ENCODE assay signal across 20 cellular contexts in genomic region chr16:27215660-27216059, GRCh38. TPM values are rescaled to one million over a fixed set of nuclear protein-coding genes. Genes with fewer than 3 reads are reported as not detected.
DNase-seq lines count a peak whose midpoint lies in the region; ATAC-seq, FAIRE-seq and TF ChIP-seq lines count a peak whose summit lies in the region.
"Had no signal": no experiment of that assay in that cellular context is flagged by ENCODE, and none has a peak within 500 bp of the region (broad histone marks: within the 10 kb centered on the region; RNA-seq: fewer than 3 reads in every experiment).

No MANE protein-coding gene starts in this region.

- H2AFZ ChIP-seq in K562 (ENCODE audit: low read depth, low read length) (no peak overlapping the region), neuronal stem cell (ENCODE audit: low read length) (no peak overlapping the region)

- no peaks in the 10 kb centered on the region for H3K36me3 Mint-ChIP-seq in activated naive CD4-positive, alpha-beta T cell treated with anti-CD3 and anti-CD28 coated beads, Interleukin-2, amount 50 U/mL, for 72 hours
- peaks cover 9% of the 10 kb centered on the region for H3K36me3 Mint-ChIP-seq in glutamatergic neuron (ENCODE audit: unreplicated experiment)

- H3K9me3 Mint-ChIP-seq in activated naive CD4-positive, alpha-beta T cell treated with anti-CD3 and anti-CD28 coated beads, Interleukin-2, amount 50 U/mL, for 72 hours, result no peaks in the 10 kb centered on the region
- H3K9me3 Mint-ChIP-seq in glutamatergic neuron (ENCODE audit: unreplicated experiment), result peaks cover 7% of the 10 kb centered on the region
- H3K9me3 Mint-ChIP-seq: CD8-positive, alpha-beta memory T cell; HFFc6 had no signal

- H3K4me1 Mint-ChIP-seq in glutamatergic neuron (ENCODE audit: low read depth, unreplicated experiment), result peaks cover 16% of the 10 kb centered on the region

- no peak overlapping the region for H2BK5ac ChIP-seq in neuronal stem cell (ENCODE audit: low read length)

- H3K27ac ChIP-seq in K562 (ENCODE audit: extremely low read depth, low read depth, low read length) (no peak overlapping the region), neuronal stem cell (replicated peaks; ENCODE audit: low read length) (no peak overlapping the region)
- H3K27ac ChIP-seq: BLaER1, HL-60 had no signal

- H3K4me3 ChIP-seq in K562, result no peak overlapping the region
- H3K4me3 ChIP-seq in neuronal stem cell (ENCODE audit: low read length in 2 of 2), result no peak overlapping the region
- H3K4me3 ChIP-seq: BLaER1 had no signal

- no peak overlapping the region for H2AK5ac ChIP-seq in neuronal stem cell (ENCODE audit: low read depth, low read length)

- peaks cover 9% of the 10 kb centered on the region for H3K27me3 Mint-ChIP-seq in glutamatergic neuron (ENCODE audit: unreplicated experiment)
- H3K27me3 Mint-ChIP-seq: CD8-positive, alpha-beta memory T cell had no signal

- no peak for DNase-seq in activated naive CD4-positive, alpha-beta T cell treated with anti-CD3 and anti-CD28 coated beads, Interleukin-2, amount 50 U/mL, for 72 hours (ENCODE audit: low spot score in 2 of 2)
- DNase-seq in activated naive CD4-positive, alpha-beta T cell treated with anti-CD3 and anti-CD28 coated beads, Interleukin-2, amount 50 U/mL, for 16 hours, result no peak
- DNase-seq in K562 (ENCODE audit: extremely low read depth in 1 of 4, low spot score in 3 of 4) (no peak), glutamatergic neuron (no peak), neuronal stem cell (ENCODE audit: low spot score) (no peak), HPDE6-E6E7 (ENCODE audit: extremely low spot score) (no peak), ureter (ENCODE audit: low spot score) (no peak)
- DNase-seq in activated CD4-positive, CD25-positive, alpha-beta regulatory T cell (lab: John Stamatoyannopoulos, UW), result no peak
- DNase-seq: 8988T; AML-193; Caco-2; CD8-positive, alpha-beta memory T cell; DND-41; GDM1; HCEC 1CT; HFFc6 had no signal

- H3K79me1 ChIP-seq in neuronal stem cell (ENCODE audit: low read depth, low read length), result no peaks in the 10 kb centered on the region

- WGBS in K562 (ENCODE audit: insufficient coverage, low coverage, missing lambda C conversion rate), result 78% methylated on average over 6 of the region's 7 CpGs
- WGBS in neuronal stem cell (ENCODE audit: extremely low coverage in 2 of 2, insufficient read length in 2 of 2, insufficient replicate concordance in 1 of 2), 2 donors, result no CpG with 5 or more reads among the region's 7 CpGs

- H3K4me1 ChIP-seq in K562 (replicated peaks in 1 of 2; ENCODE audit: control insufficient read depth in 2 of 2, insufficient read depth in 2 of 2, low read length in 2 of 2), result no peaks in the 10 kb centered on the region; a peak in 1 of 5 replicates
- peaks cover 0 to 2% of the 10 kb centered on the region in 2 donors for H3K4me1 ChIP-seq in neuronal stem cell (ENCODE audit: control insufficient read depth in 2 of 2, insufficient read depth in 1 of 2, low read depth in 1 of 2, low read length in 2 of 2)
- H3K4me1 ChIP-seq: Caco-2 had no signal

- no peak overlapping the region for H2BK12ac ChIP-seq in neuronal stem cell (ENCODE audit: low read length)

- no peak for TF ChIP-seq POLR2A in K562 (conservative IDR thresholded peaks at IDR 0.05)

- no peaks in the 10 kb centered on the region for H3K79me2 ChIP-seq in K562 (ENCODE audit: control insufficient read depth, insufficient read depth, low read length)

- BruUV-seq in K562 (replicated peaks; lab: Mats Ljungman, UMichigan), result no TSS peak

- no peak overlapping the region for H4K91ac ChIP-seq in neuronal stem cell (ENCODE audit: low read depth, low read length, poor library complexity)

- no peak for FAIRE-seq in K562 (lab: Jason Lieb, UNC)
- FAIRE-seq: GM12892, H1 had no signal

- H3K4me2 ChIP-seq in K562 (ENCODE audit: insufficient read depth, low read length) (no peak overlapping the region), neuronal stem cell (ENCODE audit: insufficient read depth, low read length, poor library complexity, severe bottlenecking) (no peak overlapping the region)
- H3K4me2 ChIP-seq: BLaER1 had no signal

- no peak for TF ChIP-seq CTCF in K562 (IDR thresholded peaks at IDR 0.05 in 2 of 3, conservative IDR thresholded peaks at IDR 0.05 in 1 of 3; ENCODE audit: insufficient read depth in 2 of 3, low read depth in 1 of 3, low read length in 3 of 3)
- no peak for TF ChIP-seq CTCF in glutamatergic neuron (IDR thresholded peaks at IDR 0.05; ENCODE audit: partially characterized antibody, unreplicated experiment)

- peak overlapping the region; percentile 4 for H3K4me3 Mint-ChIP-seq in glutamatergic neuron (ENCODE audit: unreplicated experiment)
- H3K4me3 Mint-ChIP-seq: CD8-positive, alpha-beta memory T cell; HFFc6 had no signal

- no peaks in the 10 kb centered on the region for H3K27me3 ChIP-seq in K562 (ENCODE audit: control insufficient read depth in 2 of 2, insufficient read depth in 2 of 2, low read length in 2 of 2)
- no peaks in the 10 kb centered on the region for H3K27me3 ChIP-seq in neuronal stem cell (ENCODE audit: control insufficient read depth in 3 of 3, insufficient read depth in 3 of 3, low read depth in 1 of 3, low read length in 3 of 3)
- H3K27me3 ChIP-seq: BLaER1 had no signal

- no peak overlapping the region for H3K14ac ChIP-seq in neuronal stem cell (ENCODE audit: low read length)

- no peak for ATAC-seq in activated naive CD4-positive, alpha-beta T cell treated with anti-CD3 and anti-CD28 coated beads, Interleukin-2, amount 50 U/mL, for 72 hours
- no peak for ATAC-seq in K562

- H2BK120ac ChIP-seq in neuronal stem cell (ENCODE audit: low read depth, low read length), result no peak overlapping the region

- no peak overlapping the region for H3K18ac ChIP-seq in neuronal stem cell (ENCODE audit: low read length)

- no peak overlapping the region for H2BK15ac ChIP-seq in neuronal stem cell (ENCODE audit: low read length)

- no peaks in the 10 kb centered on the region for H3K9me1 ChIP-seq in K562 (ENCODE audit: control insufficient read depth, insufficient read depth, low read length)

- H3K27ac Mint-ChIP-seq in activated naive CD4-positive, alpha-beta T cell treated with anti-CD3 and anti-CD28 coated beads, Interleukin-2, amount 50 U/mL, for 72 hours, result peak overlapping the region; percentile 9 to 75
- peak overlapping the region; percentile 80 for H3K27ac Mint-ChIP-seq in glutamatergic neuron (ENCODE audit: unreplicated experiment)
- H3K27ac Mint-ChIP-seq: HFFc6 had no signal

- peak overlapping the region; percentile 52 for H3K23ac ChIP-seq in neuronal stem cell (ENCODE audit: low read depth, low read length, poor library complexity)

- intact Hi-C loops in K562 (cut with micrococcal nuclease), result no loop called here

- H4K20me1 ChIP-seq in K562 (replicated peaks; ENCODE audit: control insufficient read depth, insufficient read depth, low read length), result 0 out of 2 replicates have a peak, but pooled peaks cover 3% of the 10 kb centered on the region
- H4K20me1 ChIP-seq: BLaER1 had no signal

- no peaks in the 10 kb centered on the region for H3K9me3 ChIP-seq in K562 (replicated peaks; ENCODE audit: control insufficient read depth, insufficient read depth, low read depth, low read length)
- no peaks in the 10 kb centered on the region for H3K9me3 ChIP-seq in neuronal stem cell (replicated peaks in 1 of 2; ENCODE audit: control insufficient read depth in 2 of 2, insufficient read depth in 1 of 2, low read depth in 1 of 2, low read length in 2 of 2)
- H3K9me3 ChIP-seq: BLaER1, Caco-2 had no signal

- H3K4ac ChIP-seq in neuronal stem cell (ENCODE audit: low read length), result no peak overlapping the region

- TF ChIP-seq EP300 in K562 (IDR thresholded peaks at IDR 0.05; ENCODE audit: low read length), result no peak

- no peak overlapping the region for H4K8ac ChIP-seq in neuronal stem cell (ENCODE audit: low read depth, low read length)

- CTCF ChIA-PET in K562 (lab: Yijun Ruan, JAX; ENCODE audit: low intra/inter-chr PET ratio), result no interaction called here

- in situ Hi-C loops in K562 (cut with MboI), result no loop called here

- H3K36me3 ChIP-seq in K562 (ENCODE audit: control insufficient read depth, insufficient read depth, low read length) (peaks cover 18% of the 10 kb centered on the region; the same call in 1 of the 3 replicates), neuronal stem cell (replicated peaks in 1 of 2; ENCODE audit: control insufficient read depth in 2 of 2, insufficient read depth in 2 of 2, low read length in 2 of 2) (peaks cover 11 to 39% of the 10 kb centered on the region in 2 donors)

- no peak for TF ChIP-seq RAD21 in K562 (CRISPR knock-in tag; conservative IDR thresholded peaks at IDR 0.05 in 1 of 2, IDR thresholded peaks at IDR 0.05 in 1 of 2)

- H3K9ac ChIP-seq in K562 (ENCODE audit: insufficient read depth in 1 of 2, low read depth in 2 of 2, low read length in 2 of 2), result no peak overlapping the region
- H3K9ac ChIP-seq in neuronal stem cell (ENCODE audit: low read depth, low read length, poor library complexity), result no peak overlapping the region
- H3K9ac ChIP-seq: BLaER1 had no signal

- POLR2A ChIA-PET in K562 (lab: Yijun Ruan, JAX), result no interaction called here

RNA-seq across cellular contexts. Expression of gene KDM8, which starts 12.3 kb away (rescaled TPM):
- 10 to 100 TPM in 1 of 2 donors, 1 to 10 TPM in 1; 9.2 to 10.8 TPM for total RNA-seq in activated naive CD4-positive, alpha-beta T cell treated with anti-CD3 and anti-CD28 coated beads, Interleukin-2, amount 50 U/mL, for 72 hours
- 18.0 and 41.3 TPM in 2 replicates for total RNA-seq in K562 (2011; cell fraction: chromatin; rRNA removed; ENCODE audit: low replicate concordance)
- 24.1 and 25.0 TPM in 2 replicates for total RNA-seq in K562 (2011; cell fraction: nucleolus; rRNA removed)
- total RNA-seq in K562 (2011; cell fraction: nucleoplasm; rRNA removed), result 21.2 and 27.1 TPM in 2 replicates
- total RNA-seq in K562 (2014; rRNA removed) (6.4 and 10.8 TPM in 2 replicates), K562 (2014; rRNA removed; fragmentation: Illumina TruSeq; extraction: Trizol) (2.6 and 5.3 TPM in 2 replicates), K562 (2015; rRNA removed; fragmentation: Illumina TruSeq; extraction: Trizol) (5.9 and 8.4 TPM in 2 replicates), K562 (2021) (9.1 TPM in 2 replicates), glutamatergic neuron (ENCODE audit: unreplicated experiment) (9.6 TPM), ureter (13.9 TPM)
- polyA plus RNA-seq in K562 (2011; rRNA removed) (3.8 and 5.2 TPM in 2 replicates), K562 (2014; fragmentation: Illumina TruSeq; extraction: Trizol) (5.4 and 7.5 TPM in 2 replicates), K562 (2014; fragmentation: Nextera tagmentation; extraction: Ambion mirVana) (under 1 TPM; 0.61 to 0.66 TPM), K562 (2014; rRNA removed) (6.4 and 7.0 TPM in 2 replicates)
- 4.5 and 35.4 TPM in 2 replicates for polyA plus RNA-seq in K562 (2011; cell fraction: cytosol; rRNA removed)
- polyA plus RNA-seq in K562 (2011; cell fraction: nucleus; rRNA removed), result 8.8 and 15.0 TPM in 2 replicates
- polyA plus RNA-seq in K562 (2012), result 5.4 and 5.7 TPM in 2 replicates
- 8.7 and 10.1 TPM in 2 replicates for polyA minus RNA-seq in K562 (2011; rRNA and poly(A)+ RNA removed)
- 2.2 and 3.5 TPM in 2 replicates for polyA minus RNA-seq in K562 (2011; cell fraction: cytosol; rRNA and poly(A)+ RNA removed)
- polyA minus RNA-seq in K562 (2011; cell fraction: nucleus; rRNA and poly(A)+ RNA removed), result 9.0 and 9.8 TPM in 2 replicates
- 5.1 TPM for polyA plus RNA-seq in neuronal stem cell (2013, experiment 1 of 2)
- polyA plus RNA-seq in neuronal stem cell (2013, experiment 2 of 2), result 4.5 TPM

RNA-seq across cellular contexts. Expression of gene NSMCE1, which starts 52.9 kb away (rescaled TPM):
- total RNA-seq in activated naive CD4-positive, alpha-beta T cell treated with anti-CD3 and anti-CD28 coated beads, Interleukin-2, amount 50 U/mL, for 72 hours, result 100 to 1,000 TPM; 106 to 132 TPM
- 22.3 and 37.0 TPM in 2 replicates for total RNA-seq in K562 (2011; cell fraction: chromatin; rRNA removed; ENCODE audit: low replicate concordance)
- total RNA-seq in K562 (2011; cell fraction: nucleolus; rRNA removed), result 23.3 and 23.8 TPM in 2 replicates
- total RNA-seq in K562 (2011; cell fraction: nucleoplasm; rRNA removed), result 19.3 and 24.7 TPM in 2 replicates
- 61.5 and 69.8 TPM in 2 replicates for total RNA-seq in K562 (2014; rRNA removed)
- total RNA-seq in K562 (2014; rRNA removed; fragmentation: Illumina TruSeq; extraction: Trizol), result 50.6 and 57.1 TPM in 2 replicates
- total RNA-seq in K562 (2015; rRNA removed; fragmentation: Illumina TruSeq; extraction: Trizol), result 50.6 and 56.0 TPM in 2 replicates
- total RNA-seq in K562 (2021), result 59.5 and 68.2 TPM in 2 replicates
- polyA plus RNA-seq in K562 (2011; rRNA removed), result 48.6 and 52.1 TPM in 2 replicates
- polyA plus RNA-seq in K562 (2011; cell fraction: cytosol; rRNA removed), result 38.3 and 39.1 TPM in 2 replicates
- 18.3 and 19.4 TPM in 2 replicates for polyA plus RNA-seq in K562 (2011; cell fraction: nucleus; rRNA removed)
- 99.9 and 101 TPM in 2 replicates for polyA plus RNA-seq in K562 (2012)
- 77.9 and 79.2 TPM in 2 replicates for polyA plus RNA-seq in K562 (2014; fragmentation: Illumina TruSeq; extraction: Trizol)
- polyA plus RNA-seq in K562 (2014; fragmentation: Nextera tagmentation; extraction: Ambion mirVana), result 100 to 1,000 TPM; 154 to 163 TPM
- polyA plus RNA-seq in K562 (2014; rRNA removed), result 61.6 and 63.5 TPM in 2 replicates
- polyA minus RNA-seq in K562 (2011; rRNA and poly(A)+ RNA removed), result 39.9 and 49.7 TPM in 2 replicates
- polyA minus RNA-seq in K562 (2011; cell fraction: cytosol; rRNA and poly(A)+ RNA removed), result 17.9 and 18.6 TPM in 2 replicates
- polyA minus RNA-seq in K562 (2011; cell fraction: nucleus; rRNA and poly(A)+ RNA removed), result 7.3 and 15.7 TPM in 2 replicates
- total RNA-seq in glutamatergic neuron (ENCODE audit: unreplicated experiment), result 32.7 TPM
- polyA plus RNA-seq in neuronal stem cell (2013, experiment 1 of 2), result 54.4 TPM
- polyA plus RNA-seq in neuronal stem cell (2013, experiment 2 of 2), result 52.8 TPM
- 66.1 TPM for total RNA-seq in ureter
